In the genomic region with DNA sequence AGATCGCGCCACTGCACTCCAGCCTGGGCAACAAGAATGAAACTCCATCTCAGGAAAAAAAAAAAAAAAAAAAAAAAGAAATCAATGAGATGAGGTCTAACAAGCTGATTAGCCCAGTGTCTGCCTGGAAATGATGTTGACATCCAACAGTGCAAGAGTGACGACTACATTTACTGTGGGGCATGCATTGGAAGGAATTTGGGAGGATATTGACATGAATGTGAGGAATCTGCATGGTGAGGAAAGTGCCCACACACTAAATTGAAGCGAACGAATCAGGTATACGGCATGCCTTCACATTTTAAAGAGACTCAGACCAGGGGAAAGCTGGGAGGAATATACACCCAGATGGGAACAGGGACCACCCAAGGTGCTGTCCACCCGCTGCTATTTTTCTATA, we compare ENCODE assay signal across 25 cellular contexts. TPM values are rescaled to one million over a fixed set of nuclear protein-coding genes. Genes with fewer than 3 reads are reported as not detected.
DNase-seq lines count a peak whose midpoint lies in the region; ATAC-seq and TF ChIP-seq lines count a peak whose summit lies in the region.
"Had no signal": no experiment of that assay in that cellular context is flagged by ENCODE, and none has a peak within 500 bp of the region (broad histone marks: within the 10 kb centered on the region; RNA-seq: fewer than 3 reads in every experiment).

No MANE protein-coding gene starts in this region.

- no peak for ATAC-seq in HG03432 (IDR thresholded peaks at IDR 0.05; ENCODE audit: unreplicated experiment)
- ATAC-seq: activated CD8-positive, alpha-beta T cell treated with anti-CD3 and anti-CD28 coated beads, Interleukin-2, amount 10 ng/mL, durations not matched to agents 7 days and 5 days; left lobe of liver; naive thymus-derived CD4-positive, alpha-beta T cell; PC-3 had no signal

- 56 to 65% methylated on average over 7 of the region's 7 CpGs for WGBS in tibial nerve, 2 donors

- peak overlapping the region; percentile 15 to 88 (median 59) for H3K27ac Mint-ChIP-seq in nephron
- H3K27ac Mint-ChIP-seq: activated CD8-positive, alpha-beta T cell treated with anti-CD3 and anti-CD28 coated beads, Interleukin-2, amount 10 ng/mL, durations not matched to agents 7 days and 5 days; CD4-positive, alpha-beta memory T cell; endodermal cell; HFFc6; naive thymus-derived CD4-positive, alpha-beta T cell had no signal

- no peak for TF ChIP-seq POLR2A in tibial nerve (IDR thresholded peaks at IDR 0.05)

- peaks cover 6% of the 10 kb centered on the region for H3K9me3 Mint-ChIP-seq in nephron

- H3K4me3 ChIP-seq in choroid plexus epithelial cell (ENCODE audit: low read depth, low read length) (no peak overlapping the region), tibial nerve (no peak overlapping the region)
- H3K4me3 ChIP-seq: thyroid gland had no signal

- H3K36me3 Mint-ChIP-seq in nephron (ENCODE audit: low read depth) = peaks cover 7% of the 10 kb centered on the region

- no peak for TF ChIP-seq EP300 in tibial nerve (IDR thresholded peaks at IDR 0.05)

- TF ChIP-seq CTCF in choroid plexus epithelial cell (conservative IDR thresholded peaks at IDR 0.05; ENCODE audit: low read depth, low read length) (no peak), nephron (IDR thresholded peaks at IDR 0.05; ENCODE audit: unreplicated experiment in 3 of 3) (no peak), tibial nerve (IDR thresholded peaks at IDR 0.05) (no peak)

- H3K4me1 Mint-ChIP-seq in nephron = peaks cover 11% of the 10 kb centered on the region
- H3K4me1 Mint-ChIP-seq: CD4-positive, alpha-beta memory T cell; naive thymus-derived CD4-positive, alpha-beta T cell had no signal

- peak overlapping the region in 3 of 4 donors; percentile 37 to 91 (median 80) for H3K27ac ChIP-seq in tibial nerve
- H3K27ac ChIP-seq: brain microvascular endothelial cell, thyroid gland had no signal

- H3K9me3 ChIP-seq in tibial nerve = no peaks in the 10 kb centered on the region
- H3K9me3 ChIP-seq: thyroid gland had no signal

- peak; percentile 58 for DNase-seq in NCI-H460 (ENCODE audit: extremely low read depth, low read depth)
- peak; percentile 47 for DNase-seq in choroid plexus epithelial cell (ENCODE audit: low read depth)
- peak in 1 of 2 donors; percentile 46 for DNase-seq in tibial nerve (ENCODE audit: low spot score in 2 of 2)
- no peak for DNase-seq in activated CD4-positive, alpha-beta T cell treated with anti-CD3 and anti-CD28 coated beads, Interleukin-2, amount 50 U/mL, for 48 hours
- DNase-seq in central memory CD4-positive, alpha-beta T cell = no peak
- DNase-seq: activated CD8-positive, alpha-beta T cell treated with anti-CD3 and anti-CD28 coated beads, Interleukin-2, amount 10 ng/mL, durations not matched to agents 7 days and 5 days; activated effector memory CD4-positive, alpha-beta T cell treated with anti-CD3 and anti-CD28 coated beads, Interleukin-2, amount 50 U/mL, for 16 hours; activated T-cell treated with anti-CD3 and anti-CD28 coated beads for 4 hours; brain microvascular endothelial cell; CD4-positive, alpha-beta memory T cell; cortex of kidney; DMS 273 treated with DMSO at 0.1 percent for 48 hours; endodermal cell; HFFc6; naive thymus-derived CD4-positive, alpha-beta T cell; NCI-H2081 treated with DMSO at 0.1 percent for 48 hours; NCI-H446; PC-3; SIG-M5; stimulated activated naive CD4-positive, alpha-beta T cell treated with Interleukin-2 at 50 U/mL for 16 hours; thyroid gland had no signal

- peaks cover 20% of the 10 kb centered on the region for H3K27me3 Mint-ChIP-seq in nephron (ENCODE audit: low read depth)
- H3K27me3 Mint-ChIP-seq: CD4-positive, alpha-beta memory T cell; naive thymus-derived CD4-positive, alpha-beta T cell had no signal

- H3K4me1 ChIP-seq in tibial nerve = peaks cover 0 to 35% (median 2%) of the 10 kb centered on the region in 4 donors

- H3K27me3 ChIP-seq in tibial nerve = no peaks in the 10 kb centered on the region
- H3K27me3 ChIP-seq: thyroid gland had no signal

- H3K36me3 ChIP-seq in tibial nerve = peaks cover 0 to 21% (median 0%) of the 10 kb centered on the region in 3 donors
- H3K36me3 ChIP-seq: brain microvascular endothelial cell, thyroid gland had no signal

- H3K4me3 Mint-ChIP-seq in nephron = no peak overlapping the region
- H3K4me3 Mint-ChIP-seq: activated CD8-positive, alpha-beta T cell treated with anti-CD3 and anti-CD28 coated beads, Interleukin-2, amount 10 ng/mL, durations not matched to agents 7 days and 5 days; CD4-positive, alpha-beta memory T cell; endodermal cell; HFFc6; naive thymus-derived CD4-positive, alpha-beta T cell had no signal

RNA-seq across cellular contexts. Expression of a gene that starts 57.9 kb away (rescaled TPM):
- total RNA-seq in NCI-H460 (2014; rRNA removed; shearing (Covaris generic)) = 2.3 and 3.6 TPM in 2 replicates
- 1.2 and 1.3 TPM in 2 replicates for polyA plus RNA-seq in NCI-H460 (2014; cell fraction: nucleus; rRNA removed)
- 100 to 1,000 TPM in 1 of 4 donors, 10 to 100 TPM in 3; 29.1 to 125 (median 41.7) TPM for total RNA-seq in tibial nerve
- total RNA-seq: M059J had no signal

Comparison
In these comparisons a context has a peak if more than half of its experiments do, and no peak if none do; other contexts are left out.
1. DNase-seq: peak in NCI-H460 (single experiment) and choroid plexus epithelial cell (single experiment); none in activated CD4-positive, alpha-beta T cell treated with anti-CD3 and anti-CD28 coated beads, Interleukin-2, amount 50 U/mL, for 48 hours (0 of 2) and central memory CD4-positive, alpha-beta T cell (single experiment).